16 cellular contexts compared by ENCODE assay signal in the genomic region with DNA sequence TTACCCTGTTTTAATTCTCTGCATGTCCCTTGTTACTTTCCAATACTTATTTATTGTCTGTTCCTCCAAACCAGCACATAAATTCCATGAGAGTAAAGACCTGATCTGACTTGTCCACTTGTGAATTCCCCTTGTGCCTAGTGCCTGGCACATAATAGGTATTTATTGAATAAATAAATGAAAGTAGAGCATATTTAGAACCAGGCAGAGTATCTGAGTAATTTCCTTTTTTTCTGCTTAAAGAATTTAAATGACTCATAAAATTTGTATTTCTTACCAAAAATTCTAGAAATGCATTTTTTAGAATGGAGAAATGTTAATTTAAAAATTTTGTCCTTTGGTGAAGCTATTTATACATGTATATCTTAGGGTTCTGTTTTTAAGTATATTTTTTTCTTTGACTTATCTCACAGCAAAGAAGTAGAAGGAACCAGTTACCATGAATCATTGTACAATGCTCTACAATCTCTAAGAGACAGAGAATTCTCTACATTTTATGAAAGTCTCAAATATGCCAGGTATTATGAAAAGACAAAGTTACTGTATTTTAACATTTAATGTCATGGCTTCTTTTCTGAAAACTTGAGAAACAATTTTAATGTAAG.
A peak's percentile ranks its signal among the peaks of the same experiment; 100 is the strongest.
DNase-seq lines count a peak whose midpoint lies in the region; ATAC-seq lines count a peak whose summit lies in the region.
"Had no signal": no experiment of that assay in that cellular context is flagged by ENCODE, and none has a peak within 500 bp of the region (broad histone marks: within the 10 kb centered on the region; RNA-seq: fewer than 3 reads in every experiment).

No MANE protein-coding gene starts in this region.

- peak; percentile 16 for DNase-seq in AG08396 (ENCODE audit: low spot score)
- DNase-seq in GM04503 (ENCODE audit: low read depth) = peak; percentile 16
- peak; percentile 59 for DNase-seq in amniotic stem cell (lab: John Stamatoyannopoulos, UW)
- peak; percentile 15 for DNase-seq in hepatic stellate cell (ENCODE audit: low spot score)
- no peak for DNase-seq in T-helper 1 cell
- no peak for DNase-seq in left lobe of liver (ENCODE audit: low spot score)
- no peak for DNase-seq in NCI-H226
- DNase-seq: effector CD4-positive, alpha-beta T cell; GDM1; heart left ventricle; left lung; naive B cell; NCI-H510A treated with DMSO at 0.1 percent for 48 hours; stimulated activated CD4-positive, alpha-beta T cell treated with anti-CD3 and anti-CD28 coated beads, Interleukin-4, amount 100 ng/mL, for 1 hour; uterus had no signal

- ATAC-seq in GM21447 (IDR thresholded peaks at IDR 0.05; ENCODE audit: unreplicated experiment) (no peak), left lobe of liver (no peak)
- ATAC-seq: heart left ventricle, left lung had no signal

Comparison
In these comparisons a context has a peak if more than half of its experiments do, and no peak if none do; other contexts are left out.
1. DNase-seq: peak in AG08396 (single experiment), GM04503 (single experiment), amniotic stem cell (single experiment) and hepatic stellate cell (single experiment); none in T-helper 1 cell (0 of 5), left lobe of liver (single experiment) and NCI-H226 (single experiment).